Comparison of ENCODE assay signal across 16 cellular contexts in genomic region chr7:118657391-118658005, GRCh38.
DNase-seq lines count a peak whose midpoint lies in the region; ATAC-seq and TF ChIP-seq lines count a peak whose summit lies in the region.
"Had no signal": no experiment of that assay in that cellular context is flagged by ENCODE, and none has a peak within 500 bp of the region (broad histone marks: within the 10 kb centered on the region; RNA-seq: fewer than 3 reads in every experiment).

No MANE protein-coding gene starts in this region.

- H3K27ac ChIP-seq in SK-N-MC (no peak overlapping the region), left lung (no peak overlapping the region)
- H3K27ac ChIP-seq: HL-60, left ventricle myocardium inferior, tibial nerve had no signal

- H3K4me1 Mint-ChIP-seq in activated CD4-positive, alpha-beta T cell treated with anti-CD3 and anti-CD28 coated beads, Interleukin-2, amount 10 ng/mL, durations not matched to agents 24 days and 14 days, result no peaks in the 10 kb centered on the region
- H3K4me1 Mint-ChIP-seq: activated B cell treated with CpG ODN at 0.5 μM for 24 hours; CD4-positive, alpha-beta memory T cell had no signal

- no peaks in the 10 kb centered on the region for H3K9me3 Mint-ChIP-seq in activated CD4-positive, alpha-beta T cell treated with anti-CD3 and anti-CD28 coated beads, Interleukin-2, amount 10 ng/mL, durations not matched to agents 24 days and 14 days

- no peak for TF ChIP-seq CTCF in left lung (IDR thresholded peaks at IDR 0.05)

- H3K27me3 ChIP-seq in left lung, result no peaks in the 10 kb centered on the region
- H3K27me3 ChIP-seq: tibial nerve had no signal

- DNase-seq in SK-N-MC (ENCODE audit: low read depth, low spot score) (no peak), DMS79 (lab: John Stamatoyannopoulos, UW) (no peak), left lung (no peak), SKM-1 treated with dmso at 0.1 percent for 144 hours (lab: John Stamatoyannopoulos, UW; ENCODE audit: unreplicated experiment) (no peak)
- no peak for DNase-seq in activated CD4-positive, alpha-beta T cell treated with anti-CD3 and anti-CD28 coated beads, Interleukin-2, amount 10 ng/mL, durations not matched to agents 24 days and 14 days
- DNase-seq: activated B cell treated with CpG ODN at 0.5 μM for 24 hours; activated effector memory CD4-positive, alpha-beta T cell treated with anti-CD3 and anti-CD28 coated beads, Interleukin-2, amount 50 U/mL, for 16 hours; CD4-positive, alpha-beta memory T cell; cerebellar nuclear complex; left ventricle myocardium inferior; NCI-H146 had no signal

- intact Hi-C loops in activated CD4-positive, alpha-beta T cell treated with anti-CD3 and anti-CD28 coated beads, Interleukin-2, amount 10 ng/mL, durations not matched to agents 24 days and 14 days (cut with micrococcal nuclease), result no loop called here
- intact Hi-C loops in left lung (cut with DNase I), result no loop called here

- H3K9me3 ChIP-seq in SK-N-MC (ENCODE audit: low read depth, low read length) (no peaks in the 10 kb centered on the region), left lung (no peaks in the 10 kb centered on the region)
- H3K9me3 ChIP-seq: left ventricle myocardium inferior, tibial nerve had no signal

- peak overlapping the region; percentile 11 for H3K9ac ChIP-seq in SK-N-MC (ENCODE audit: insufficient read length)

- no peaks in the 10 kb centered on the region for H3K27me3 Mint-ChIP-seq in activated CD4-positive, alpha-beta T cell treated with anti-CD3 and anti-CD28 coated beads, Interleukin-2, amount 10 ng/mL, durations not matched to agents 24 days and 14 days
- H3K27me3 Mint-ChIP-seq: activated B cell treated with CpG ODN at 0.5 μM for 24 hours; CD4-positive, alpha-beta memory T cell had no signal

- H3K36me3 Mint-ChIP-seq in activated CD4-positive, alpha-beta T cell treated with anti-CD3 and anti-CD28 coated beads, Interleukin-2, amount 10 ng/mL, durations not matched to agents 24 days and 14 days (ENCODE audit: low read depth), result no peaks in the 10 kb centered on the region
- H3K36me3 Mint-ChIP-seq: CD4-positive, alpha-beta memory T cell had no signal

- H3K4me1 ChIP-seq in left lung, result no peaks in the 10 kb centered on the region
- H3K4me1 ChIP-seq: left ventricle myocardium inferior, tibial nerve had no signal

- peak; percentile 73 for ATAC-seq in GM18861 (IDR thresholded peaks at IDR 0.05; ENCODE audit: unreplicated experiment)
- ATAC-seq in GM21528 (IDR thresholded peaks at IDR 0.05; ENCODE audit: low FRiP score, unreplicated experiment), result peak; percentile 84
- peak; percentile 74 for ATAC-seq in HG03139 (IDR thresholded peaks at IDR 0.05; ENCODE audit: unreplicated experiment)
- ATAC-seq in left lung, result no peak

- H3K4me3 ChIP-seq in SK-N-MC (no peak overlapping the region), left lung (no peak overlapping the region)
- H3K4me3 ChIP-seq: left ventricle myocardium inferior, tibial nerve had no signal

- no peaks in the 10 kb centered on the region for H3K36me3 ChIP-seq in SK-N-MC (ENCODE audit: insufficient read depth, low read length)
- H3K36me3 ChIP-seq in left lung, result no peaks in the 10 kb centered on the region
- H3K36me3 ChIP-seq: left ventricle myocardium inferior, tibial nerve had no signal

- no peak overlapping the region for H3K4me3 Mint-ChIP-seq in activated CD4-positive, alpha-beta T cell treated with anti-CD3 and anti-CD28 coated beads, Interleukin-2, amount 10 ng/mL, durations not matched to agents 24 days and 14 days
- H3K4me3 Mint-ChIP-seq: activated B cell treated with CpG ODN at 0.5 μM for 24 hours; CD4-positive, alpha-beta memory T cell had no signal

- H3K27ac Mint-ChIP-seq in activated CD4-positive, alpha-beta T cell treated with anti-CD3 and anti-CD28 coated beads, Interleukin-2, amount 10 ng/mL, durations not matched to agents 24 days and 14 days, result no peak overlapping the region
- H3K27ac Mint-ChIP-seq: activated B cell treated with CpG ODN at 0.5 μM for 24 hours; CD4-positive, alpha-beta memory T cell had no signal
